In genomic region chr2:11578986-11579774, GRCh38 we compare ENCODE assay signal across 21 cellular contexts.
"Had no signal": no experiment of that assay in that cellular context is flagged by ENCODE, and none has a peak within 500 bp of the region (broad histone marks: within the 10 kb centered on the region; RNA-seq: fewer than 3 reads in every experiment).

No MANE protein-coding gene starts in this region.

- H3K4me3 ChIP-seq: body of pancreas, hepatocyte, left ventricle myocardium inferior, thoracic aorta had no signal

- H3K27me3 ChIP-seq: body of pancreas, hepatocyte had no signal

- H3K36me3 ChIP-seq: left ventricle myocardium inferior, thoracic aorta had no signal

- FAIRE-seq: endometrium had no signal

- H3K27ac ChIP-seq: body of pancreas, hepatocyte, left ventricle myocardium inferior, thoracic aorta, VCaP had no signal

- DNase-seq: activated CD4-positive, alpha-beta T cell treated with anti-CD3 and anti-CD28 coated beads, Interleukin-2, amount 10 ng/mL, durations not matched to agents 7 days and 5 days; activated CD4-positive, CD25-positive, alpha-beta regulatory T cell treated with anti-CD3 and anti-CD28 coated beads, Interleukin-2, amount 50 U/mL, for 72 hours; activated CD8-positive, alpha-beta memory T cell treated with anti-CD3 and anti-CD28 coated beads, Interleukin-2, amount 10 ng/mL, durations not matched to agents 7 days and 5 days; activated CD8-positive, alpha-beta T cell treated with anti-CD3 and anti-CD28 coated beads for 36 hours; activated effector memory CD4-positive, alpha-beta T cell treated with anti-CD3 and anti-CD28 coated beads, Interleukin-2, amount 50 U/mL, for 16 hours; activated naive CD4-positive, alpha-beta T cell treated with anti-CD3 and anti-CD28 coated beads, Interleukin-2, amount 50 U/mL, for 16 hours; activated naive CD8-positive, alpha-beta T cell treated with anti-CD3 and anti-CD28 coated beads, Interleukin-2, amount 50 U/mL, for 24 hours; activated T-cell treated with anti-CD3 and anti-CD28 coated beads for 4 hours; body of pancreas; effector CD4-positive, alpha-beta T cell; foreskin fibroblast; glutamatergic neuron; left ventricle myocardium inferior; midbrain; natural killer cell; stimulated activated CD4-positive, alpha-beta T cell treated with anti-CD3 and anti-CD28 coated beads, Interleukin-4, amount 100 ng/mL, for 1 hour; stimulated activated naive CD4-positive, alpha-beta T cell treated with Interleukin-2 at 50 U/mL for 16 hours had no signal

- H3K79me2 ChIP-seq: hepatocyte had no signal

- H3K4me2 ChIP-seq: hepatocyte had no signal

- H3K9me3 ChIP-seq: body of pancreas, left ventricle myocardium inferior, thoracic aorta had no signal

- ATAC-seq: activated CD8-positive, alpha-beta memory T cell treated with anti-CD3 and anti-CD28 coated beads, Interleukin-2, amount 10 ng/mL, durations not matched to agents 7 days and 5 days; activated CD8-positive, alpha-beta T cell treated with anti-CD3 and anti-CD28 coated beads for 36 hours; activated naive CD8-positive, alpha-beta T cell treated with anti-CD3 and anti-CD28 coated beads, Interleukin-2, amount 50 U/mL, for 24 hours; body of pancreas; natural killer cell had no signal

- H2AFZ ChIP-seq: hepatocyte had no signal
